18 cellular contexts compared by ENCODE assay signal in genomic region chrX:65536291-65536690, GRCh38. TPM values are rescaled to one million over a fixed set of nuclear protein-coding genes. Genes with fewer than 3 reads are reported as not detected.
DNase-seq lines count a peak whose midpoint lies in the region; ATAC-seq and TF ChIP-seq lines count a peak whose summit lies in the region.
"Had no signal": no experiment of that assay in that cellular context is flagged by ENCODE, and none has a peak within 500 bp of the region (broad histone marks: within the 10 kb centered on the region; RNA-seq: fewer than 3 reads in every experiment).

No MANE protein-coding gene starts in this region.

- peaks cover under 1% of the 10 kb centered on the region; the same call in 1 of the 2 replicates for H3K36me3 ChIP-seq in MG63
- H3K36me3 ChIP-seq in BE2C: no peaks in the 10 kb centered on the region; the same call in 1 of the 2 replicates

- H3K27me3 Mint-ChIP-seq in activated CD8-positive, alpha-beta memory T cell treated with anti-CD3 and anti-CD28 coated beads, Interleukin-2, amount 10 ng/mL, durations not matched to agents 7 days and 5 days: no peaks in the 10 kb centered on the region
- peaks cover 9% of the 10 kb centered on the region for H3K27me3 Mint-ChIP-seq in WTC11 (ENCODE audit: low read depth)

- ATAC-seq in activated CD8-positive, alpha-beta memory T cell treated with anti-CD3 and anti-CD28 coated beads, Interleukin-2, amount 10 ng/mL, durations not matched to agents 7 days and 5 days: no peak
- ATAC-seq in WTC11: no peak
- ATAC-seq: GM12878 had no signal

- no peak overlapping the region for H3K4me3 Mint-ChIP-seq in activated CD8-positive, alpha-beta memory T cell treated with anti-CD3 and anti-CD28 coated beads, Interleukin-2, amount 10 ng/mL, durations not matched to agents 7 days and 5 days
- no peak overlapping the region for H3K4me3 Mint-ChIP-seq in WTC11

- CTCF ChIA-PET in activated CD8-positive, alpha-beta memory T cell treated with anti-CD3 and anti-CD28 coated beads, Interleukin-2, amount 10 ng/mL, durations not matched to agents 7 days and 5 days (lab: Charles Lee): no interaction called here
- CTCF ChIA-PET in WTC11 (lab: Charles Lee): no interaction called here

- peaks cover 25% of the 10 kb centered on the region for H3K4me1 Mint-ChIP-seq in activated CD8-positive, alpha-beta memory T cell treated with anti-CD3 and anti-CD28 coated beads, Interleukin-2, amount 10 ng/mL, durations not matched to agents 7 days and 5 days
- peaks cover 9% of the 10 kb centered on the region for H3K4me1 Mint-ChIP-seq in WTC11

- H3K36me3 Mint-ChIP-seq in activated CD8-positive, alpha-beta memory T cell treated with anti-CD3 and anti-CD28 coated beads, Interleukin-2, amount 10 ng/mL, durations not matched to agents 7 days and 5 days: peaks cover 14% of the 10 kb centered on the region
- peaks cover 7% of the 10 kb centered on the region; the same call in 1 of the 2 replicates for H3K36me3 Mint-ChIP-seq in WTC11

- TF ChIP-seq CTCF in BE2C (IDR thresholded peaks at IDR 0.05; ENCODE audit: low read depth, low read length) (no peak), WTC11 (IDR thresholded peaks at IDR 0.05) (no peak)

- H3K27me3 ChIP-seq in MG63: no peaks in the 10 kb centered on the region
- H3K27me3 ChIP-seq in BE2C: no peaks in the 10 kb centered on the region

- H3K4me3 ChIP-seq in MG63 (no peak overlapping the region), BE2C (ENCODE audit: low read depth, low read length) (no peak overlapping the region)
- H3K4me3 ChIP-seq: GM12878, GM23248 had no signal

- no peaks in the 10 kb centered on the region for H3K9me3 Mint-ChIP-seq in activated CD8-positive, alpha-beta memory T cell treated with anti-CD3 and anti-CD28 coated beads, Interleukin-2, amount 10 ng/mL, durations not matched to agents 7 days and 5 days (ENCODE audit: low read depth)
- H3K9me3 Mint-ChIP-seq in WTC11: no peaks in the 10 kb centered on the region

- H3K4me1 ChIP-seq in BE2C: no peaks in the 10 kb centered on the region
- H3K4me1 ChIP-seq: Caco-2 had no signal

- no peak overlapping the region for H3K27ac Mint-ChIP-seq in activated CD8-positive, alpha-beta memory T cell treated with anti-CD3 and anti-CD28 coated beads, Interleukin-2, amount 10 ng/mL, durations not matched to agents 7 days and 5 days
- H3K27ac Mint-ChIP-seq in WTC11: no peak overlapping the region

- H3K9me3 ChIP-seq in MG63 (no peaks in the 10 kb centered on the region), BE2C (no peaks in the 10 kb centered on the region)
- H3K9me3 ChIP-seq: Caco-2 had no signal

- POLR2A ChIA-PET in WTC11 (lab: Charles Lee): no interaction called here

- peak; percentile 20 for DNase-seq in COLO668 (lab: John Stamatoyannopoulos, UW; ENCODE audit: unreplicated experiment)
- DNase-seq in DMS 273 treated with DMSO at 0.1 percent for 48 hours (lab: John Stamatoyannopoulos, UW): peak; percentile 45
- peak; percentile 14 for DNase-seq in MG63
- peak; percentile 47 for DNase-seq in left kidney (ENCODE audit: low read depth, low spot score)
- no peak for DNase-seq in BE2C
- DNase-seq in activated CD8-positive, alpha-beta memory T cell treated with anti-CD3 and anti-CD28 coated beads, Interleukin-2, amount 10 ng/mL, durations not matched to agents 7 days and 5 days: no peak
- no peak for DNase-seq in WTC11 (ENCODE audit: low spot score)
- DNase-seq: ACHN, AML-193, Caco-2, DND-41, GDM1, GM23248, HCEC 1CT, NCI-H1436, NCI-H2081 treated with DMSO at 0.1 percent for 48 hours, T-helper 2 cell had no signal

TF ChIP-seq in WTC11, 78 proteins besides CTCF, POLR2A, EP300 and RAD21:
- TF ChIP-seq ETV6 (CRISPR knock-in tag; IDR thresholded peaks at IDR 0.05) (no peak), KAT7 (CRISPR knock-in tag; IDR thresholded peaks at IDR 0.05; ENCODE audit: borderline replicate concordance) (no peak), USF1 (CRISPR knock-in tag; IDR thresholded peaks at IDR 0.05) (no peak), USF2 (CRISPR knock-in tag; IDR thresholded peaks at IDR 0.05) (no peak), MYBL2 (CRISPR knock-in tag; IDR thresholded peaks at IDR 0.05) (no peak), GABPB1 (CRISPR knock-in tag; IDR thresholded peaks at IDR 0.05) (no peak), ZNF396 (CRISPR knock-in tag; IDR thresholded peaks at IDR 0.05; ENCODE audit: borderline replicate concordance) (no peak), MAX (CRISPR knock-in tag; IDR thresholded peaks at IDR 0.05) (no peak), ZNF138 (CRISPR knock-in tag; conservative IDR thresholded peaks at IDR 0.05) (no peak), SMAD3 (CRISPR knock-in tag; IDR thresholded peaks at IDR 0.05; ENCODE audit: borderline replicate concordance) (no peak), AFF4 (CRISPR knock-in tag; IDR thresholded peaks at IDR 0.05; ENCODE audit: borderline replicate concordance) (no peak), ZSCAN18 (CRISPR knock-in tag; IDR thresholded peaks at IDR 0.05) (no peak), CDX4 (CRISPR knock-in tag; IDR thresholded peaks at IDR 0.05; ENCODE audit: borderline replicate concordance) (no peak), NFYB (CRISPR knock-in tag; conservative IDR thresholded peaks at IDR 0.05; ENCODE audit: low read depth) (no peak)

RNA-seq across cellular contexts. Expression of gene LAS1L, which starts 1.7 kb away (rescaled TPM):
- total RNA-seq in MG63 (2014; rRNA removed; shearing (Covaris generic); ENCODE audit: low replicate concordance): 47.6 and 51.8 TPM in 2 replicates
- polyA plus RNA-seq in BE2C (2012; ENCODE audit: insufficient read depth, insufficient read length, low read depth): 46.9 TPM
- total RNA-seq in activated CD8-positive, alpha-beta memory T cell treated with anti-CD3 and anti-CD28 coated beads, Interleukin-2, amount 10 ng/mL, durations not matched to agents 7 days and 5 days: 10 to 100 TPM; 45.8 to 51.2 TPM
- 61.4 to 65.1 TPM (median 64.9 TPM) in 3 replicates for total RNA-seq in WTC11 (2021)

Comparison
In these comparisons a context has a peak if more than half of its experiments do, and no peak if none do; other contexts are left out.
1. DNase-seq: peak in COLO668 (single experiment), DMS 273 treated with DMSO at 0.1 percent for 48 hours (single experiment), MG63 (single experiment) and left kidney (single experiment); none in BE2C (single experiment), activated CD8-positive, alpha-beta memory T cell treated with anti-CD3 and anti-CD28 coated beads, Interleukin-2, amount 10 ng/mL, durations not matched to agents 7 days and 5 days (single experiment) and WTC11 (single experiment).